In genomic region chr18:51197661-51198424, GRCh38 we compare ENCODE assay signal across 8 cellular contexts. TPM values are rescaled to one million over a fixed set of nuclear protein-coding genes. Genes with fewer than 3 reads are reported as not detected.
DNase-seq lines count a peak whose midpoint lies in the region; ATAC-seq and TF ChIP-seq lines count a peak whose summit lies in the region.

Gene MEX3C (minus strand): TSS chr18:51197681. CDS start chr18:51197320, 361 bp downstream.

- peaks cover 4 to 7% of the 10 kb centered on the region in 2 donors for H3K4me1 ChIP-seq in mucosa of rectum (ENCODE audit: control insufficient read depth in 2 of 2, insufficient read depth in 2 of 2, low read length in 2 of 2)

- H3K4me3 Mint-ChIP-seq in activated T-cell treated with anti-CD3 and anti-CD28 coated beads, Interleukin-2, amount 50 U/mL, for 24 hours: peak within 1 kb of the TSS; percentile 97

- no peaks in the 10 kb centered on the region for H3K27me3 Mint-ChIP-seq in activated T-cell treated with anti-CD3 and anti-CD28 coated beads, Interleukin-2, amount 50 U/mL, for 24 hours

- H3K4me3 ChIP-seq in mucosa of rectum (ENCODE audit: low read length in 2 of 2): peak within 1 kb of the TSS; percentile 95 to 98

- H3K27ac ChIP-seq in mucosa of rectum (ENCODE audit: low read depth in 2 of 2, low read length in 2 of 2): peak within 1 kb of the TSS; percentile 94 to 99

- no peaks in the 10 kb centered on the region for H3K9me3 ChIP-seq in mucosa of rectum (ENCODE audit: control insufficient read depth in 2 of 2, low read length in 2 of 2)

- ATAC-seq in GM21723 (IDR thresholded peaks at IDR 0.05; ENCODE audit: unreplicated experiment): peak; percentile 76

- peak within 1 kb of the TSS; percentile 99 for H3K27ac Mint-ChIP-seq in activated T-cell treated with anti-CD3 and anti-CD28 coated beads, Interleukin-2, amount 50 U/mL, for 24 hours

- peak within 1 kb of the TSS; percentile 87 to 95 for H3K9ac ChIP-seq in mucosa of rectum (ENCODE audit: low read depth in 1 of 2, low read length in 2 of 2)

- H3K4me1 Mint-ChIP-seq in activated T-cell treated with anti-CD3 and anti-CD28 coated beads, Interleukin-2, amount 50 U/mL, for 24 hours (ENCODE audit: low read depth): peaks cover 25% of the 10 kb centered on the region

- peaks cover 37% of the 10 kb centered on the region for H3K36me3 Mint-ChIP-seq in activated T-cell treated with anti-CD3 and anti-CD28 coated beads, Interleukin-2, amount 50 U/mL, for 24 hours (ENCODE audit: low read depth)

- H3K36me3 ChIP-seq in mucosa of rectum (ENCODE audit: control insufficient read depth in 2 of 2, insufficient read depth in 2 of 2, low read length in 2 of 2): no peaks in the 10 kb centered on the region

- no peaks in the 10 kb centered on the region for H3K27me3 ChIP-seq in mucosa of rectum (ENCODE audit: control insufficient read depth in 2 of 2, insufficient read depth in 2 of 2, low read length in 2 of 2)

- DNase-seq in DMS79 treated with DMSO at 0.1 percent for 48 hours (lab: John Stamatoyannopoulos, UW) (peak; percentile 98), KG1 (lab: John Stamatoyannopoulos, UW) (peak; percentile 99), erythroblast (lab: John Stamatoyannopoulos, UW) (peak; percentile 100)
- peak; percentile 100 for DNase-seq in activated T-cell treated with anti-CD3 and anti-CD28 coated beads, Interleukin-2, amount 50 U/mL, for 24 hours
- peak; percentile 100 for DNase-seq in stimulated activated CD8-positive, alpha-beta memory T cell treated with anti-CD3 and anti-CD28 coated beads, Interleukin-4, amount 100 ng/mL, for 48 hours

- TF ChIP-seq POLR2A in erythroblast (IDR thresholded peaks at IDR 0.05; ENCODE audit: low read length): peak; percentile 86

- peaks cover 2% of the 10 kb centered on the region for H3K9me3 Mint-ChIP-seq in activated T-cell treated with anti-CD3 and anti-CD28 coated beads, Interleukin-2, amount 50 U/mL, for 24 hours

TF ChIP-seq in PFSK-1, 5 proteins besides CTCF, POLR2A, EP300 and RAD21:
- TF ChIP-seq POLR2AphosphoS5 (IDR thresholded peaks at IDR 0.05; ENCODE audit: low read depth, low read length) (peak; percentile 94), REST (IDR thresholded peaks at IDR 0.05; ENCODE audit: insufficient read depth in 1 of 2, low read depth in 2 of 2, low read length in 2 of 2) (peak in 1 of 2 experiments; percentile 54; a peak in 1 of 4 replicates), FOXP2 (optimal IDR thresholded peaks at IDR 0.05; ENCODE audit: borderline replicate concordance, extremely low read depth, extremely low read length, insufficient read depth) (peak; percentile 18), SIN3A (IDR thresholded peaks at IDR 0.05; ENCODE audit: borderline replicate concordance, insufficient read depth, low read length) (0 out of 2 replicates have a peak, but pooled peaks have one; percentile 63), TAF1 (IDR thresholded peaks at IDR 0.05; ENCODE audit: borderline replicate concordance, insufficient read depth, low read length) (peak; percentile 62)

RNA-seq across cellular contexts. Expression of gene MEX3C, which starts in this region (rescaled TPM):
- 23.2 TPM for polyA plus RNA-seq in PFSK-1 (2012; ENCODE audit: insufficient read length, low read depth)

Comparison
In these comparisons a context has a peak if more than half of its experiments do, and no peak if none do; other contexts are left out.
1. Peak in every context shown above with its lines: DNase-seq, ATAC-seq, H3K4me3 ChIP-seq and H3K27ac ChIP-seq.